ENCODE assay signal across 26 cellular contexts in the genomic region with DNA sequence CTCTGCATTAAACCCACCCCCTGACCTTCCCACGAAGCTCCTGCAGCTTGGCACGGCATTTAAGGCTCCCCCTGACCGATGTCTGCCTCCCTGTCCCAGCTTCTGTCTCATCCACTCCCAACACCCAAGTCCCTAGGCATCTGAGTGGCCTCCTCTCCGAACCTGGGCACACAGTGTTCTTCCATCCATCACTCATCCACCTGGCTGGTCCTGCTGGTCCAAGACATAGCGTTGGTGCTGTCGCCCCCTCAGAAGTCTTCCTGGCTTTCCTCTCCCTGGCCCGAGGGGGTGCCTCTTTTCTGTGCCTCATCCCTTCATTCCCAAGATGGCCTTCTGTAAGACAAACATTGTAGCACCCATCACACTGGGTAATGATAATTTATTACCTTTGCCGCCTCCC.
"Had no signal": no experiment of that assay in that cellular context is flagged by ENCODE, and none has a peak within 500 bp of the region (broad histone marks: within the 10 kb centered on the region; RNA-seq: fewer than 3 reads in every experiment).

No MANE protein-coding gene starts in this region.

- H3K36me3 ChIP-seq: ascending aorta, MG63, SJCRH30 had no signal

- H3K4me3 Mint-ChIP-seq: activated CD4-positive, alpha-beta T cell treated with anti-CD3 and anti-CD28 coated beads for 36 hours; activated CD4-positive, alpha-beta T cell treated with anti-CD3 and anti-CD28 coated beads, Interleukin-2, amount 10 ng/mL, durations not matched to agents 7 days and 5 days; activated naive CD4-positive, alpha-beta T cell treated with anti-CD3 and anti-CD28 coated beads, Interleukin-2, amount 10 ng/mL, durations not matched to agents 7 days and 5 days; activated naive CD8-positive, alpha-beta T cell treated with anti-CD3 and anti-CD28 coated beads, Interleukin-2, amount 10 ng/mL, durations not matched to agents 7 days and 5 days; activated T-cell treated with anti-CD3 and anti-CD28 coated beads, Interleukin-2, amount 50 U/mL, for 4 hours; activated T-helper 1 cell treated with anti-CD3 and anti-CD28 coated beads, Interleukin-12 subunit alpha, Interleukin-12 subunit beta, Interleukin-2, Interleukin-4 antibody, amounts not matched to agents 30 ng/mL and 10 ng/mL and 1 ng/mL, durations not matched to agents 14 hours and 24 hours and 36 hours had no signal

- H3K4me1 ChIP-seq: ascending aorta, SJCRH30 had no signal

- H3K27me3 Mint-ChIP-seq: activated CD4-positive, alpha-beta T cell treated with anti-CD3 and anti-CD28 coated beads for 36 hours; activated CD4-positive, alpha-beta T cell treated with anti-CD3 and anti-CD28 coated beads, Interleukin-2, amount 10 ng/mL, durations not matched to agents 7 days and 5 days had no signal

- DNase-seq: activated CD4-positive, alpha-beta T cell treated with anti-CD3 and anti-CD28 coated beads for 36 hours; activated CD4-positive, alpha-beta T cell treated with anti-CD3 and anti-CD28 coated beads, Interleukin-2, amount 10 ng/mL, durations not matched to agents 7 days and 5 days; activated CD4-positive, alpha-beta T cell treated with anti-CD3 and anti-CD28 coated beads, Interleukin-2, amount 50 U/mL, for 48 hours; activated CD8-positive, alpha-beta memory T cell treated with anti-CD3 and anti-CD28 coated beads, Interleukin-2, amount 50 U/mL, for 4 hours; activated naive CD4-positive, alpha-beta T cell treated with anti-CD3 and anti-CD28 coated beads, Interleukin-2, amount 10 ng/mL, durations not matched to agents 7 days and 5 days; activated naive CD8-positive, alpha-beta T cell treated with anti-CD3 and anti-CD28 coated beads, Interleukin-2, amount 10 ng/mL, durations not matched to agents 7 days and 5 days; activated T-cell treated with anti-CD3 and anti-CD28 coated beads for 4 hours; activated T-cell treated with anti-CD3 and anti-CD28 coated beads, Interleukin-2, amount 50 U/mL, for 4 hours; Kasumi-1; KBM-7; MG63; NCI-H1048; NCI-H1105 treated with DMSO at 0.1 percent for 48 hours; NCI-H1436; NCI-H1694; NCI-H2029; NCI-H345; NCI-H524 treated with DMSO at 0.1 percent for 48 hours; SHP77; SJCRH30 had no signal

- H3K27ac ChIP-seq: ascending aorta, SJCRH30, SK-N-MC had no signal

- H3K9me3 ChIP-seq: ascending aorta, MG63, SJCRH30 had no signal

- H3K4me1 Mint-ChIP-seq: activated CD4-positive, alpha-beta T cell treated with anti-CD3 and anti-CD28 coated beads for 36 hours; activated CD4-positive, alpha-beta T cell treated with anti-CD3 and anti-CD28 coated beads, Interleukin-2, amount 10 ng/mL, durations not matched to agents 7 days and 5 days; activated naive CD4-positive, alpha-beta T cell treated with anti-CD3 and anti-CD28 coated beads, Interleukin-2, amount 10 ng/mL, durations not matched to agents 7 days and 5 days; activated naive CD8-positive, alpha-beta T cell treated with anti-CD3 and anti-CD28 coated beads, Interleukin-2, amount 10 ng/mL, durations not matched to agents 7 days and 5 days had no signal

- H3K36me3 Mint-ChIP-seq: activated naive CD4-positive, alpha-beta T cell treated with anti-CD3 and anti-CD28 coated beads, Interleukin-2, amount 10 ng/mL, durations not matched to agents 7 days and 5 days; activated naive CD8-positive, alpha-beta T cell treated with anti-CD3 and anti-CD28 coated beads, Interleukin-2, amount 10 ng/mL, durations not matched to agents 7 days and 5 days had no signal

- H3K27ac Mint-ChIP-seq: activated CD4-positive, alpha-beta T cell treated with anti-CD3 and anti-CD28 coated beads for 36 hours; activated CD4-positive, alpha-beta T cell treated with anti-CD3 and anti-CD28 coated beads, Interleukin-2, amount 10 ng/mL, durations not matched to agents 7 days and 5 days; activated naive CD4-positive, alpha-beta T cell treated with anti-CD3 and anti-CD28 coated beads, Interleukin-2, amount 10 ng/mL, durations not matched to agents 7 days and 5 days; activated naive CD8-positive, alpha-beta T cell treated with anti-CD3 and anti-CD28 coated beads, Interleukin-2, amount 10 ng/mL, durations not matched to agents 7 days and 5 days; activated T-helper 1 cell treated with anti-CD3 and anti-CD28 coated beads, Interleukin-12 subunit alpha, Interleukin-12 subunit beta, Interleukin-2, Interleukin-4 antibody, amounts not matched to agents 30 ng/mL and 10 ng/mL and 1 ng/mL, durations not matched to agents 14 hours and 24 hours and 36 hours had no signal

- H3K27me3 ChIP-seq: ascending aorta, MG63, SJCRH30 had no signal

- H3K4me3 ChIP-seq: ascending aorta, MG63, SJCRH30, SK-N-MC had no signal

- ATAC-seq: activated CD4-positive, alpha-beta T cell treated with anti-CD3 and anti-CD28 coated beads for 36 hours; activated CD4-positive, CD25-positive, alpha-beta regulatory T cell treated with anti-CD3 and anti-CD28 coated beads, Interleukin-2, amount 50 U/mL, for 24 hours; activated T-cell treated with anti-CD3 and anti-CD28 coated beads, Interleukin-2, amount 50 U/mL, for 4 hours; Panc1 had no signal

- H3K9me3 Mint-ChIP-seq: activated CD4-positive, alpha-beta T cell treated with anti-CD3 and anti-CD28 coated beads, Interleukin-2, amount 10 ng/mL, durations not matched to agents 7 days and 5 days; activated naive CD4-positive, alpha-beta T cell treated with anti-CD3 and anti-CD28 coated beads, Interleukin-2, amount 10 ng/mL, durations not matched to agents 7 days and 5 days; activated naive CD8-positive, alpha-beta T cell treated with anti-CD3 and anti-CD28 coated beads, Interleukin-2, amount 10 ng/mL, durations not matched to agents 7 days and 5 days; activated T-cell treated with anti-CD3 and anti-CD28 coated beads, Interleukin-2, amount 50 U/mL, for 4 hours; activated T-helper 1 cell treated with anti-CD3 and anti-CD28 coated beads, Interleukin-12 subunit alpha, Interleukin-12 subunit beta, Interleukin-2, Interleukin-4 antibody, amounts not matched to agents 30 ng/mL and 10 ng/mL and 1 ng/mL, durations not matched to agents 14 hours and 24 hours and 36 hours had no signal

- FAIRE-seq: TTC549 had no signal
